In the genomic region with DNA sequence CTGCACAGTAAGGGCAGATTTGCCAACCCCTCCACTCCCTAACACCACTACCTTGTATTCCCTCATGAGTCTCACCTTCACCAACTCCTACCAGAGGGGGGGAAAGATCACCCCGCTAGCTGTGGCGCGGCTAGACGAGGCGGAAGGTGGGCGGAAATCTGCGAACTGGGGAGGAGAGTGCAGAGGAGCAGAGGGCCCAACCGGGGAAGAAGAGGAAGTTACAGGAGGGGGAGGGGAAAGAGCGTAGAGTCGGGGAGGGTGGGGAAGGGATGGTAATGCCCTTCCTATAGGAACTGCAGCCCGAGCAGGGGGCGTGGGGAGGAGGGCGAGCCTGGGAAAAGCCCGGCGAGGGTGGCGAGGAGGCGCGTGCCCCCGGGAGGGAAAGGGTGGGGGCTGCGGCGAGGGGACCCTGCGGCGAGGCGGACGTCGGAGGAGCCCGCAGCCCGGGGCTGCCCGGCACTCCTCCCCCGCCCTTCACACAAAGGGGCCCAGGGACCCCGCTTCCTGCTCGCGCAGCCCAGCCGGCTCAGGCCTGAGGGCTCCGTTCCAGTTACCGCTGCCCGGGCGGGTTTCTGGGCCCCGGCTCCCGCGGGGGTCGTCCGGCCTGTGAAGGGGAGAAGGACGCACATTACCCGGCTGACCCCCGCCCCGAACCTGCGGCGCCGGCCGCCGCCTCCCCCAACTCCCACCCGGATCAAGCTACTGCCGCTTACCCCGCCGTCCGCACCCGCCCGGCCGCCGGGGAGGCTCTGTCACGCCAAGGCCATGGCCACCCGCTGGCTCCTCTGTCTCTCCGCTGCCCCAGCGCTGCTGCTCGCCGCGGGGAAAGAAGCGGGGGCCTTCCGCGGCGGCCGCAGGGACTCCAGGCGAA, we compare ENCODE assay signal across 1 cellular context.
TF ChIP-seq lines count a peak whose summit lies in the region.

No MANE protein-coding gene starts in this region.

TF ChIP-seq in K562, 482 proteins besides CTCF, POLR2A, EP300 and RAD21 (continued from another document and continues in another):
- TF ChIP-seq ATF6 (CRISPR knock-in tag; IDR thresholded peaks at IDR 0.05) (no peak), CHD1 (IDR thresholded peaks at IDR 0.05; ENCODE audit: low read length) (no peak), PHF20 (IDR thresholded peaks at IDR 0.05; ENCODE audit: partially characterized antibody) (no peak), SPI1 (IDR thresholded peaks at IDR 0.05; ENCODE audit: borderline replicate concordance, low read depth, low read length) (peak; percentile 30; the same call in 1 of the 2 replicates), RBM39 (optimal IDR thresholded peaks at IDR 0.05; ENCODE audit: low read depth, low read length) (no peak), ZNF277 (CRISPR knock-in tag; IDR thresholded peaks at IDR 0.05; ENCODE audit: borderline replicate concordance) (no peak), HDAC1 (IDR thresholded peaks at IDR 0.05) (no peak; a peak in 1 of 4 replicates), RBM34 (IDR thresholded peaks at IDR 0.05; ENCODE audit: borderline replicate concordance, insufficient read depth, low read length) (no peak), ZNF518B (CRISPR knock-in tag; IDR thresholded peaks at IDR 0.05) (no peak), BRCA1 (IDR thresholded peaks at IDR 0.05) (no peak), BRCA1 (CRISPR knock-in tag; IDR thresholded peaks at IDR 0.05) (no peak), KAT8 (IDR thresholded peaks at IDR 0.05; ENCODE audit: low read depth) (no peak), MCM5 (IDR thresholded peaks at IDR 0.05; ENCODE audit: low read depth) (no peak), CSDE1 (IDR thresholded peaks at IDR 0.05) (no peak), AFF4 (CRISPR knock-in tag; IDR thresholded peaks at IDR 0.05) (peak; percentile 80; the same call in 1 of the 2 replicates), NR2F6 (CRISPR knock-in tag; IDR thresholded peaks at IDR 0.05) (no peak), DPF2 (IDR thresholded peaks at IDR 0.05) (no peak; the same call in 1 of the 2 replicates), DIDO1 (tag; IDR thresholded peaks at IDR 0.05; ENCODE audit: low read depth) (0 out of 2 replicates have a peak, but pooled peaks have one; percentile 23), KDM5B (IDR thresholded peaks at IDR 0.05; ENCODE audit: insufficient replicate concordance, low read depth, low read length) (no peak), GABPA (tag; conservative IDR thresholded peaks at IDR 0.05; ENCODE audit: low read depth) (no peak), SIN3A (IDR thresholded peaks at IDR 0.05; ENCODE audit: borderline replicate concordance in 2 of 2, control insufficient read depth in 1 of 2, low read depth in 2 of 2, low read length in 2 of 2) (0 out of 4 replicates have a peak, but pooled peaks of 1 of the 2 experiments have one; percentile 24), TCF7L2 (IDR thresholded peaks at IDR 0.05; ENCODE audit: low read depth, low read length) (no peak), NFE2 (IDR thresholded peaks at IDR 0.05; ENCODE audit: low read depth) (no peak), SNRNP70 (optimal IDR thresholded peaks at IDR 0.05; ENCODE audit: low read depth, low read length) (no peak), ELK3 (CRISPR knock-in tag; IDR thresholded peaks at IDR 0.05) (no peak), HNRNPH1 (optimal IDR thresholded peaks at IDR 0.05; ENCODE audit: low read depth, low read length) (no peak)
- TF ChIP-seq, protein P1, sequence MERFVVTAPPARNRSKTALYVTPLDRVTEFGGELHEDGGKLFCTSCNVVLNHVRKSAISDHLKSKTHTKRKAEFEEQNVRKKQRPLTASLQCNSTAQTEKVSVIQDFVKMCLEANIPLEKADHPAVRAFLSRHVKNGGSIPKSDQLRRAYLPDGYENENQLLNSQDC (CRISPR knock-in tag; IDR thresholded peaks at IDR 0.05), result no peak
- TF ChIP-seq, protein P2, sequence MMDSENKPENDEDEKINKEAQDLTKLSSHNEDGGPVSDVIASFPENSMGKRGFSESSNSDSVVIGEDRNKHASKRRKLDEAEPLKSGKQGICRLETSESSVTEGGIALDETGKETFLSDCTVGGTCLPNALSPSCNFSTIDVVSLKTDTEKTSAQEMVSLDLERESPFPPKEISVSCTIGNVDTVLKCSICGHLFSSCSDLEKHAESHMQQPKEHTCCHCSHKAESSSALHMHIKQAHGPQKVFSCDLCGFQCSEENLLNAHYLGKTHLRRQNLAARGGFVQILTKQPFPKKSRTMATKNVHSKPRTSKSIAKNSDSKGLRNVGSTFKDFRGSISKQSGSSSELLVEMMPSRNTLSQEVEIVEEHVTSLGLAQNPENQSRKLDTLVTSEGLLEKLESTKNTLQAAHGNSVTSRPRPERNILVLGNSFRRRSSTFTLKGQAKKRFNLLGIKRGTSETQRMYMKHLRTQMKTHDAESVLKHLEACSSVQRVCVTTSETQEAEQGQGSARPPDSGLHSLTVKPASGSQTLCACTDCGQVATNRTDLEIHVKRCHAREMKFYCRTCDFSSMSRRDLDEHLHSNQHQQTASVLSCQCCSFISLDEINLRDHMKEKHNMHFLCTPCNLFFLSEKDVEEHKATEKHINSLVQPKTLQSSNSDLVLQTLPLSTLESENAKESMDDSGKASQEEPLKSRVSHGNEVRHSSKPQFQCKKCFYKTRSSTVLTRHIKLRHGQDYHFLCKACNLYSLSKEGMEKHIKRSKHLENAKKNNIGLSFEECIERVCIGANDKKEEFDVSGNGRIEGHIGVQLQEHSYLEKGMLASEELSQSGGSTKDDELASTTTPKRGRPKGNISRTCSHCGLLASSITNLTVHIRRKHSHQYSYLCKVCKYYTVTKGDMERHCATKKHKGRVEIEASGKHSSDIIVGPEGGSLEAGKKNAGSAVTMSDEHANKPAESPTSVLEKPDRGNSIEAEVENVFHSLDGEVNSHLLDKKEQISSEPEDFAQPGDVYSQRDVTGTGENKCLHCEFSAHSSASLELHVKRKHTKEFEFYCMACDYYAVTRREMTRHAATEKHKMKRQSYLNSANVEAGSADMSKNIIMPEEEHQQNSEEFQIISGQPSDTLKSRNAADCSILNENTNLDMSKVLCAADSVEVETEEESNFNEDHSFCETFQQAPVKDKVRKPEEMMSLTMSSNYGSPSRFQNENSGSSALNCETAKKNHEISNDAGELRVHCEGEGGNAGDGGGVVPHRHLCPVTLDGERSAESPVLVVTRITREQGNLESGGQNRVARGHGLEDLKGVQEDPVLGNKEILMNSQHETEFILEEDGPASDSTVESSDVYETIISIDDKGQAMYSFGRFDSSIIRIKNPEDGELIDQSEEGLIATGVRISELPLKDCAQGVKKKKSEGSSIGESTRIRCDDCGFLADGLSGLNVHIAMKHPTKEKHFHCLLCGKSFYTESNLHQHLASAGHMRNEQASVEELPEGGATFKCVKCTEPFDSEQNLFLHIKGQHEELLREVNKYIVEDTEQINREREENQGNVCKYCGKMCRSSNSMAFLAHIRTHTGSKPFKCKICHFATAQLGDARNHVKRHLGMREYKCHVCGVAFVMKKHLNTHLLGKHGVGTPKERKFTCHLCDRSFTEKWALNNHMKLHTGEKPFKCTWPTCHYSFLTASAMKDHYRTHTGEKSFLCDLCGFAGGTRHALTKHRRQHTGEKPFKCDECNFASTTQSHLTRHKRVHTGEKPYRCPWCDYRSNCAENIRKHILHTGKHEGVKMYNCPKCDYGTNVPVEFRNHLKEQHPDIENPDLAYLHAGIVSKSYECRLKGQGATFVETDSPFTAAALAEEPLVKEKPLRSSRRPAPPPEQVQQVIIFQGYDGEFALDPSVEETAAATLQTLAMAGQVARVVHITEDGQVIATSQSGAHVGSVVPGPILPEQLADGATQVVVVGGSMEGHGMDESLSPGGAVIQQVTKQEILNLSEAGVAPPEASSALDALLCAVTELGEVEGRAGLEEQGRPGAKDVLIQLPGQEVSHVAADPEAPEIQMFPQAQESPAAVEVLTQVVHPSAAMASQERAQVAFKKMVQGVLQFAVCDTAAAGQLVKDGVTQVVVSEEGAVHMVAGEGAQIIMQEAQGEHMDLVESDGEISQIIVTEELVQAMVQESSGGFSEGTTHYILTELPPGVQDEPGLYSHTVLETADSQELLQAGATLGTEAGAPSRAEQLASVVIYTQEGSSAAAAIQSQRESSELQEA (IDR thresholded peaks at IDR 0.05; ENCODE audit: low read depth), result no peak
- TF ChIP-seq, protein P3, sequence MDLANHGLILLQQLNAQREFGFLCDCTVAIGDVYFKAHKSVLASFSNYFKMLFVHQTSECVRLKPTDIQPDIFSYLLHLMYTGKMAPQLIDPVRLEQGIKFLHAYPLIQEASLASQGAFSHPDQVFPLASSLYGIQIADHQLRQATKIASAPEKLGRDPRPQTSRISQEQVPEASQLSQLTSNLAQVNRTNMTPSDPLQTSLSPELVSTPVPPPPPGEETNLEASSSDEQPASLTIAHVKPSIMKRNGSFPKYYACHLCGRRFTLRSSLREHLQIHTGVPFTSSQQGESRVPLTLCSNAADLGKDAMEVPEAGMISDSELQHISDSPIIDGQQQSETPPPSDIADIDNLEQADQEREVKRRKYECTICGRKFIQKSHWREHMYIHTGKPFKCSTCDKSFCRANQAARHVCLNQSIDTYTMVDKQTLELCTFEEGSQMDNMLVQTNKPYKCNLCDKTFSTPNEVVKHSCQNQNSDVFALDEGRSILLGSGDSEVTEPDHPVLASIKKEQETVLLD (IDR thresholded peaks at IDR 0.05), result no peak
